In genomic region chr2:217732995-217733394, GRCh38 we compare ENCODE assay signal across 21 cellular contexts.
DNase-seq lines count a peak whose midpoint lies in the region; FAIRE-seq and TF ChIP-seq lines count a peak whose summit lies in the region.
"Had no signal": no experiment of that assay in that cellular context is flagged by ENCODE, and none has a peak within 500 bp of the region (broad histone marks: within the 10 kb centered on the region; RNA-seq: fewer than 3 reads in every experiment).

No MANE protein-coding gene starts in this region.

- peak overlapping the region; percentile 38 for H3K4me2 ChIP-seq in astrocyte (ENCODE audit: low read length)

- peaks cover 24% of the 10 kb centered on the region for H3K36me3 Mint-ChIP-seq in astrocyte (ENCODE audit: low read depth, unreplicated experiment)
- H3K36me3 Mint-ChIP-seq: natural killer cell treated with Interleukin-12 subunit alpha and Interleukin-12 subunit beta and Interleukin-15 and Interleukin-18, amount 100 ng/mL, for 72 hours had no signal

- H3K9me3 ChIP-seq in astrocyte (ENCODE audit: insufficient read depth, low read depth, low read length) (no peaks in the 10 kb centered on the region), stomach smooth muscle (ENCODE audit: control insufficient read depth in 2 of 2, low read length in 2 of 2) (no peaks in the 10 kb centered on the region)
- H3K9me3 ChIP-seq: BE2C, heart left ventricle, SJCRH30 had no signal

- TF ChIP-seq CTCF in astrocyte (IDR thresholded peaks at IDR 0.05; ENCODE audit: insufficient read depth, low read depth, low read length) = no peak

- no peaks in the 10 kb centered on the region for H3K27me3 Mint-ChIP-seq in astrocyte (ENCODE audit: low read depth, unreplicated experiment)
- H3K27me3 Mint-ChIP-seq: activated CD8-positive, alpha-beta T cell treated with anti-CD3 and anti-CD28 coated beads for 36 hours had no signal

- H3K4me3 Mint-ChIP-seq in astrocyte (ENCODE audit: unreplicated experiment) = peak overlapping the region; percentile 20
- H3K4me3 Mint-ChIP-seq: activated B cell treated with CpG ODN at 0.5 μM for 24 hours; activated CD8-positive, alpha-beta T cell treated with anti-CD3 and anti-CD28 coated beads for 36 hours; natural killer cell treated with Interleukin-12 subunit alpha and Interleukin-12 subunit beta and Interleukin-15 and Interleukin-18, amount 100 ng/mL, for 72 hours had no signal

- H3K9ac ChIP-seq in astrocyte (ENCODE audit: low read length) (no peak overlapping the region), stomach smooth muscle (ENCODE audit: low read length in 2 of 2) (no peak overlapping the region)

- H2AFZ ChIP-seq in astrocyte (ENCODE audit: low read depth, low read length) = no peak overlapping the region

- FAIRE-seq in astrocyte (lab: Jason Lieb, UNC) = no peak

- H3K4me3 ChIP-seq in astrocyte (ENCODE audit: insufficient read depth, low read depth, low read length) = no peak overlapping the region
- peak overlapping the region in 1 of 2 donors; percentile 15 for H3K4me3 ChIP-seq in stomach smooth muscle (ENCODE audit: low read length in 2 of 2)
- H3K4me3 ChIP-seq: heart left ventricle, SJCRH30 had no signal

- H3K4me1 ChIP-seq in astrocyte (ENCODE audit: insufficient read depth, low read length) = peaks cover 20% of the 10 kb centered on the region
- H3K4me1 ChIP-seq in stomach smooth muscle (ENCODE audit: control insufficient read depth, insufficient read depth, low read length) = peaks cover 25% of the 10 kb centered on the region
- H3K4me1 ChIP-seq: SJCRH30 had no signal

- peaks cover 3% of the 10 kb centered on the region for H3K9me3 Mint-ChIP-seq in astrocyte (ENCODE audit: unreplicated experiment)
- H3K9me3 Mint-ChIP-seq: activated B cell treated with CpG ODN at 0.5 μM for 24 hours; activated CD8-positive, alpha-beta T cell treated with anti-CD3 and anti-CD28 coated beads for 36 hours; natural killer cell treated with Interleukin-12 subunit alpha and Interleukin-12 subunit beta and Interleukin-15 and Interleukin-18, amount 100 ng/mL, for 72 hours had no signal

- H3K27ac Mint-ChIP-seq in astrocyte (ENCODE audit: unreplicated experiment) = peak overlapping the region; percentile 37
- H3K27ac Mint-ChIP-seq: activated B cell treated with CpG ODN at 0.5 μM for 24 hours; natural killer cell treated with Interleukin-12 subunit alpha and Interleukin-12 subunit beta and Interleukin-15 and Interleukin-18, amount 100 ng/mL, for 72 hours had no signal

- no peaks in the 10 kb centered on the region for H3K36me3 ChIP-seq in astrocyte (ENCODE audit: insufficient read depth, low read length)
- H3K36me3 ChIP-seq in stomach smooth muscle (ENCODE audit: control insufficient read depth in 2 of 2, insufficient read depth in 2 of 2, low read length in 2 of 2) = peaks cover 7 to 9% of the 10 kb centered on the region in 2 donors
- H3K36me3 ChIP-seq: BE2C, heart left ventricle, SJCRH30 had no signal

- no peak overlapping the region for H3K27ac ChIP-seq in astrocyte (ENCODE audit: low read depth, low read length)
- peak overlapping the region; percentile 46 for H3K27ac ChIP-seq in stomach smooth muscle (ENCODE audit: low read length)
- H3K27ac ChIP-seq: SJCRH30 had no signal

- peaks cover 39% of the 10 kb centered on the region for H3K4me1 Mint-ChIP-seq in astrocyte (ENCODE audit: low read depth, unreplicated experiment)

- H3K27me3 ChIP-seq in astrocyte (ENCODE audit: insufficient read depth, low read length) (no peaks in the 10 kb centered on the region), stomach smooth muscle (ENCODE audit: control insufficient read depth in 1 of 2, insufficient read depth in 2 of 2, low read length in 2 of 2) (no peaks in the 10 kb centered on the region)
- H3K27me3 ChIP-seq: BE2C, heart left ventricle, SJCRH30 had no signal

- H3K79me2 ChIP-seq in astrocyte (ENCODE audit: insufficient read depth, low read length) = no peaks in the 10 kb centered on the region

- H4K20me1 ChIP-seq in astrocyte (ENCODE audit: insufficient read depth, low read length) = peaks cover under 1% of the 10 kb centered on the region

- DNase-seq in GM04503 (ENCODE audit: low read depth) = peak; percentile 78
- peak; percentile 60 for DNase-seq in astrocyte (ENCODE audit: low read depth)
- DNase-seq in mesenteric fat pad (ENCODE audit: low spot score) = peak; percentile 55
- DNase-seq in ureter (ENCODE audit: low spot score) = no peak
- no peak for DNase-seq in cortex of kidney (lab: John Stamatoyannopoulos, UW)
- DNase-seq in stimulated activated CD4-positive, alpha-beta T cell treated with anti-CD3 and anti-CD28 coated beads, Interleukin-1b, Interleukin-23, amount 100 ng/mL, for 48 hours = no peak
- no peak for DNase-seq in NCI-H1092 treated with DMSO at 0.1 percent for 48 hours (lab: John Stamatoyannopoulos, UW)
- DNase-seq: activated B cell treated with CpG ODN at 0.5 μM for 24 hours; activated CD8-positive, alpha-beta T cell treated with anti-CD3 and anti-CD28 coated beads for 36 hours; activated naive CD4-positive, alpha-beta T cell treated with anti-CD3 and anti-CD28 coated beads, Interleukin-2, amount 50 U/mL, for 16 hours; activated T-cell treated with anti-CD3 and anti-CD28 coated beads, Interleukin-2, amount 50 U/mL, for 48 hours; BE2C; Calu3; heart left ventricle; Karpas-422; NCI-H1092; NCI-H526; SJCRH30; stimulated activated naive CD8-positive, alpha-beta T cell treated with anti-CD3 and anti-CD28 coated beads, Interleukin-15, Interleukin-2, amounts not matched to agents 100 U/mL and 50 U/mL, for 24 hours had no signal

Comparison
In these comparisons a context has a peak if more than half of its experiments do, and no peak if none do; other contexts are left out.
1. DNase-seq: peak in GM04503 (single experiment), astrocyte (single experiment) and mesenteric fat pad (single experiment); none in ureter (single experiment), cortex of kidney (single experiment), stimulated activated CD4-positive, alpha-beta T cell treated with anti-CD3 and anti-CD28 coated beads, Interleukin-1b, Interleukin-23, amount 100 ng/mL, for 48 hours (single experiment) and NCI-H1092 treated with DMSO at 0.1 percent for 48 hours (single experiment).